ENCODE assay signal across 1 cellular context in the genomic region with DNA sequence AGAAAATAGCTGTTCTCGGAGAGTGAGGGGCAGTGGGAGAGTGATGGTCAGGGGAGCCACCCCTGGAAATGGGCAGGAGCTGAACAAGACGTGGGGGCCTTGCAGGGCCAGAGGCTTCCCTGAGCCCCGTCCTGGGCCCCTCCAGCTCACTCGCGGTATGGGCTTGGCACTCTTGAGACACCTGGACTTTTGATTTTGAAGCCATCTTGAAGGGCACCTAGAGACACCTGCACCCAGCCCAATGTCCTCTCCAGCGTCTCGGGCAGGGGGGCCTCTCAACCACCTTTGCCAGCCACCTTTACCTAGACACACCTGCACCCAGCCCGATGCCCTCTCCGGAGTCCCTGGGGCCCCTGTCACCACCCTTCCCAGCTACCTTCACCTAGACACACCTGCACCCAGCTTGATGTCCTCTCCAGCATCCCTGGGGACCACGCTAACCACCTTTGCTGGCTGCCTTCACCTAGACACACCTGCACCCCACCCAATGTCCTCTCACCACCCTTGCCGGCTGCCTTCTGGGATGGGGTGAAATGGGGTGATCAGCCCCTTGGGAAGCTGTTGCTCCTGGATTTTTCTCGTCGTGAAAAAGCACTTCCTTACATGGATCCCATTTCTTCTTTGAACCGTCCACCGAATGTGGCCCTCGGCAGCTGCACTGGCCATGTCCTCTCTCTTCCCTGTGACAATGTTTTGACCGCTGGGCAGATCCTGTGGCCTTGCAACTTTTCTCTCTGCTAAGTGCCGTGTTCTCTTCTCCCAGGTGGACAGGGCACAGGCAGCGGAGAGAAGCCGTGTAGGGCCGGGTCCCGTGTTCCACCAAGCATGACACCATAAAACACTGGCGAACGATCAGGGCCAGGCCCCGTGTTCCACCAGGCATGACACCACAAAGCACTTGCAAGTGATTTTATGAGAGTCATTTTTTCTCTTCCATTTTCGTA.
TF ChIP-seq lines count a peak whose summit lies in the region.

No MANE protein-coding gene starts in this region.

TF ChIP-seq in H1, 55 proteins besides CTCF, POLR2A, EP300 and RAD21:
- TF ChIP-seq KDM4A (IDR thresholded peaks at IDR 0.05; ENCODE audit: low read depth, low read length, severe bottlenecking) (no peak), NRF1 (IDR thresholded peaks at IDR 0.05; ENCODE audit: low read depth, low read length) (no peak), POLR2AphosphoS5 (IDR thresholded peaks at IDR 0.05; ENCODE audit: low read depth, low read length) (no peak), SP4 (IDR thresholded peaks at IDR 0.05; ENCODE audit: low read length) (no peak), RBBP5 (IDR thresholded peaks at IDR 0.05; ENCODE audit: borderline replicate concordance, low read depth, low read length) (no peak), KDM5A (IDR thresholded peaks at IDR 0.05; ENCODE audit: low read length) (no peak), BACH1 (IDR thresholded peaks at IDR 0.05; ENCODE audit: low read length) (no peak), GABPA (IDR thresholded peaks at IDR 0.05; ENCODE audit: borderline replicate concordance, insufficient read depth, low read length) (no peak), ATF3 (IDR thresholded peaks at IDR 0.05; ENCODE audit: insufficient read depth, low read depth, low read length) (no peak), SRF (IDR thresholded peaks at IDR 0.05; ENCODE audit: low read depth, low read length) (no peak), SP2 (IDR thresholded peaks at IDR 0.05; ENCODE audit: low read length) (no peak), HDAC6 (IDR thresholded peaks at IDR 0.05; ENCODE audit: low read depth, low read length) (no peak), TEAD4 (IDR thresholded peaks at IDR 0.05; ENCODE audit: low read depth, low read length) (no peak), CBX8 (IDR thresholded peaks at IDR 0.05; ENCODE audit: borderline replicate concordance, low read depth, low read length) (no peak), SAP30 (IDR thresholded peaks at IDR 0.05; ENCODE audit: insufficient read depth, insufficient replicate concordance, low read length) (no peak), JUND (IDR thresholded peaks at IDR 0.05; ENCODE audit: low read length) (no peak), HDAC2 (IDR thresholded peaks at IDR 0.05; ENCODE audit: borderline replicate concordance in 1 of 2, low read depth in 2 of 2, low read length in 2 of 2) (no peak), FOSL1 (IDR thresholded peaks at IDR 0.05; ENCODE audit: insufficient read depth, low read depth, low read length) (no peak), GTF2F1 (IDR thresholded peaks at IDR 0.05; ENCODE audit: borderline replicate concordance, low read depth, low read length) (no peak), RXRA (IDR thresholded peaks at IDR 0.05; ENCODE audit: insufficient read depth, low read depth, low read length) (no peak)
